In genomic region chr10:126013489-126014281, GRCh38 we compare ENCODE assay signal across 8 cellular contexts.
DNase-seq lines count a peak whose midpoint lies in the region; ATAC-seq lines count a peak whose summit lies in the region.

No MANE protein-coding gene starts in this region.

- no peaks in the 10 kb centered on the region for H3K4me1 Mint-ChIP-seq in activated CD4-positive, alpha-beta memory T cell treated with anti-CD3 and anti-CD28 coated beads for 36 hours (ENCODE audit: low read depth)
- H3K4me1 Mint-ChIP-seq in natural killer cell treated with Interleukin-12 subunit alpha and Interleukin-12 subunit beta and Interleukin-15 and Interleukin-18, amount 100 ng/mL, for 72 hours (ENCODE audit: low read depth in 2 of 2): peaks cover 26 to 27% of the 10 kb centered on the region in 2 donors

- H3K27me3 Mint-ChIP-seq in activated CD4-positive, alpha-beta memory T cell treated with anti-CD3 and anti-CD28 coated beads for 36 hours: peaks cover 1% of the 10 kb centered on the region
- no peaks in the 10 kb centered on the region for H3K27me3 Mint-ChIP-seq in natural killer cell treated with Interleukin-12 subunit alpha and Interleukin-12 subunit beta and Interleukin-15 and Interleukin-18, amount 100 ng/mL, for 72 hours

- intact Hi-C loops in activated CD4-positive, alpha-beta memory T cell treated with anti-CD3 and anti-CD28 coated beads for 36 hours (cut with micrococcal nuclease): no loop called here

- CTCF ChIA-PET in activated CD4-positive, alpha-beta memory T cell treated with anti-CD3 and anti-CD28 coated beads for 36 hours (lab: Charles Lee): no interaction called here

- peak; percentile 3 for DNase-seq in NCI-H345 (lab: John Stamatoyannopoulos, UW)
- DNase-seq in NCI-H345 treated with DMSO at 0.1 percent for 48 hours (lab: John Stamatoyannopoulos, UW; ENCODE audit: unreplicated experiment): no peak
- peak; percentile 22 for DNase-seq in activated CD4-positive, alpha-beta memory T cell treated with anti-CD3 and anti-CD28 coated beads for 36 hours
- no peak for DNase-seq in natural killer cell treated with Interleukin-12 subunit alpha and Interleukin-12 subunit beta and Interleukin-15 and Interleukin-18, amount 100 ng/mL, for 72 hours (ENCODE audit: low spot score)
- DNase-seq in foreskin melanocyte: no peak
- DNase-seq in NCI-H1417 treated with DMSO at 0.1 percent for 48 hours (lab: John Stamatoyannopoulos, UW): no peak

- H3K9me3 Mint-ChIP-seq in activated CD4-positive, alpha-beta memory T cell treated with anti-CD3 and anti-CD28 coated beads for 36 hours: no peaks in the 10 kb centered on the region
- no peaks in the 10 kb centered on the region for H3K9me3 Mint-ChIP-seq in natural killer cell treated with Interleukin-12 subunit alpha and Interleukin-12 subunit beta and Interleukin-15 and Interleukin-18, amount 100 ng/mL, for 72 hours

- no peaks in the 10 kb centered on the region for H3K36me3 Mint-ChIP-seq in activated CD4-positive, alpha-beta memory T cell treated with anti-CD3 and anti-CD28 coated beads for 36 hours
- no peaks in the 10 kb centered on the region for H3K36me3 Mint-ChIP-seq in natural killer cell treated with Interleukin-12 subunit alpha and Interleukin-12 subunit beta and Interleukin-15 and Interleukin-18, amount 100 ng/mL, for 72 hours

- H3K27ac Mint-ChIP-seq in activated CD4-positive, alpha-beta memory T cell treated with anti-CD3 and anti-CD28 coated beads for 36 hours: no peak overlapping the region
- H3K27ac Mint-ChIP-seq in natural killer cell treated with Interleukin-12 subunit alpha and Interleukin-12 subunit beta and Interleukin-15 and Interleukin-18, amount 100 ng/mL, for 72 hours: peak overlapping the region in 1 of 2 donors; percentile 88

- ATAC-seq in HG02759 (IDR thresholded peaks at IDR 0.05; ENCODE audit: unreplicated experiment): peak; percentile 78
- peak in 1 of 2 donors; percentile 49 for ATAC-seq in natural killer cell treated with Interleukin-12 subunit alpha and Interleukin-12 subunit beta and Interleukin-15 and Interleukin-18, amount 100 ng/mL, for 72 hours
- ATAC-seq in HG03139 (IDR thresholded peaks at IDR 0.05; ENCODE audit: unreplicated experiment): no peak

- POLR2A ChIA-PET in activated CD4-positive, alpha-beta memory T cell treated with anti-CD3 and anti-CD28 coated beads for 36 hours (lab: Charles Lee): no interaction called here

- no peak overlapping the region for H3K4me3 Mint-ChIP-seq in activated CD4-positive, alpha-beta memory T cell treated with anti-CD3 and anti-CD28 coated beads for 36 hours
- peak overlapping the region; percentile 26 for H3K4me3 Mint-ChIP-seq in natural killer cell treated with Interleukin-12 subunit alpha and Interleukin-12 subunit beta and Interleukin-15 and Interleukin-18, amount 100 ng/mL, for 72 hours

Comparison
In these comparisons a context has a peak if more than half of its experiments do, and no peak if none do; other contexts are left out.
1. DNase-seq: peak in NCI-H345 (single experiment) and activated CD4-positive, alpha-beta memory T cell treated with anti-CD3 and anti-CD28 coated beads for 36 hours (single experiment); none in NCI-H345 treated with DMSO at 0.1 percent for 48 hours (single experiment), natural killer cell treated with Interleukin-12 subunit alpha and Interleukin-12 subunit beta and Interleukin-15 and Interleukin-18, amount 100 ng/mL, for 72 hours (single experiment), foreskin melanocyte (single experiment) and NCI-H1417 treated with DMSO at 0.1 percent for 48 hours (single experiment).